Comparison of ENCODE assay signal across 18 cellular contexts in genomic region chr6:47075741-47076421, GRCh38. TPM values are rescaled to one million over a fixed set of nuclear protein-coding genes. Genes with fewer than 3 reads are reported as not detected.
DNase-seq lines count a peak whose midpoint lies in the region; ATAC-seq and TF ChIP-seq lines count a peak whose summit lies in the region.
"Had no signal": no experiment of that assay in that cellular context is flagged by ENCODE, and none has a peak within 500 bp of the region (broad histone marks: within the 10 kb centered on the region; RNA-seq: fewer than 3 reads in every experiment).

No MANE protein-coding gene starts in this region.

- no peaks in the 10 kb centered on the region for H3K9me3 ChIP-seq in skeletal muscle tissue (ENCODE audit: control insufficient read depth in 3 of 3, low read length in 3 of 3)

- H3K9ac ChIP-seq in skeletal muscle tissue (ENCODE audit: low read depth in 1 of 3, low read length in 3 of 3): no peak overlapping the region

- TF ChIP-seq CTCF in chondrocyte (IDR thresholded peaks at IDR 0.05): no peak

- DNase-seq in HPDE6-E6E7 (ENCODE audit: extremely low spot score): peak; percentile 46
- no peak for DNase-seq in chondrocyte (ENCODE audit: low spot score)
- peak; percentile 75 for DNase-seq in islet precursor cell
- DNase-seq in T-helper 9 cell: no peak
- DNase-seq in activated naive CD4-positive, alpha-beta T cell treated with Interleukin-2 at 50 U/mL for 16 hours: no peak
- DNase-seq in stimulated activated CD4-positive, alpha-beta T cell treated with anti-CD3 and anti-CD28 coated beads, Interleukin-4, amount 100 ng/mL, for 1 hour: no peak
- DNase-seq: activated CD4-positive, alpha-beta T cell treated with anti-CD3 and anti-CD28 coated beads, Interleukin-2, amount 10 ng/mL, durations not matched to agents 7 days and 5 days; activated T-cell treated with anti-CD3 and anti-CD28 coated beads, Interleukin-2, amount 50 U/mL, for 4 hours; GF-D8; NCI-H1417; NCI-H446 treated with DMSO at 0.1 percent for 48 hours; retina; stimulated activated naive CD8-positive, alpha-beta T cell treated with anti-CD3 and anti-CD28 coated beads, Interleukin-15, Interleukin-2, amounts not matched to agents 100 U/mL and 50 U/mL, for 24 hours had no signal

- peak overlapping the region; percentile 9 for H3K27ac Mint-ChIP-seq in chondrocyte (ENCODE audit: unreplicated experiment)
- H3K27ac Mint-ChIP-seq: activated CD4-positive, alpha-beta T cell treated with anti-CD3 and anti-CD28 coated beads, Interleukin-2, amount 10 ng/mL, durations not matched to agents 7 days and 5 days; GM23338 had no signal

- H3K4me1 ChIP-seq in skeletal muscle tissue (ENCODE audit: control insufficient read depth in 3 of 3, insufficient read depth in 3 of 3, low read length in 3 of 3): peaks cover 0 to 3% (median 0%) of the 10 kb centered on the region in 3 donors

- H3K36me3 ChIP-seq in skeletal muscle tissue (ENCODE audit: control insufficient read depth in 3 of 3, insufficient read depth in 3 of 3, low read length in 3 of 3): no peaks in the 10 kb centered on the region

- H3K36me3 Mint-ChIP-seq in chondrocyte (ENCODE audit: low read depth): no peaks in the 10 kb centered on the region

- H3K27me3 Mint-ChIP-seq in chondrocyte (ENCODE audit: low read depth): peaks cover 5% of the 10 kb centered on the region

- H3K4me3 ChIP-seq in skeletal muscle tissue (ENCODE audit: low read length in 3 of 3): no peak overlapping the region
- H3K4me3 ChIP-seq: GM23338 had no signal

- no peaks in the 10 kb centered on the region for H3K9me3 Mint-ChIP-seq in chondrocyte (ENCODE audit: low read depth)
- H3K9me3 Mint-ChIP-seq: activated CD4-positive, alpha-beta T cell treated with anti-CD3 and anti-CD28 coated beads, Interleukin-2, amount 10 ng/mL, durations not matched to agents 7 days and 5 days; activated T-cell treated with anti-CD3 and anti-CD28 coated beads, Interleukin-2, amount 50 U/mL, for 4 hours; GM23338 had no signal

- H3K27me3 ChIP-seq in skeletal muscle tissue (ENCODE audit: control insufficient read depth in 3 of 3, insufficient read depth in 3 of 3, low read length in 3 of 3): no peaks in the 10 kb centered on the region

- peaks cover 21% of the 10 kb centered on the region for H3K4me1 Mint-ChIP-seq in chondrocyte (ENCODE audit: low read depth)
- H3K4me1 Mint-ChIP-seq: activated CD4-positive, alpha-beta T cell treated with anti-CD3 and anti-CD28 coated beads, Interleukin-2, amount 10 ng/mL, durations not matched to agents 7 days and 5 days had no signal

- no peak for ATAC-seq in HG03460 (IDR thresholded peaks at IDR 0.05; ENCODE audit: unreplicated experiment)
- ATAC-seq: activated T-cell treated with anti-CD3 and anti-CD28 coated beads, Interleukin-2, amount 50 U/mL, for 4 hours; GM23338; stimulated activated naive CD8-positive, alpha-beta T cell treated with anti-CD3 and anti-CD28 coated beads, Interleukin-15, Interleukin-2, amounts not matched to agents 100 U/mL and 50 U/mL, for 24 hours had no signal

- peak overlapping the region; percentile 38 for H3K27ac ChIP-seq in skeletal muscle tissue (ENCODE audit: low read depth, low read length)

- no peak overlapping the region for H3K4me3 Mint-ChIP-seq in chondrocyte (ENCODE audit: unreplicated experiment)
- H3K4me3 Mint-ChIP-seq: activated CD4-positive, alpha-beta T cell treated with anti-CD3 and anti-CD28 coated beads, Interleukin-2, amount 10 ng/mL, durations not matched to agents 7 days and 5 days; activated T-cell treated with anti-CD3 and anti-CD28 coated beads, Interleukin-2, amount 50 U/mL, for 4 hours; GM23338 had no signal

RNA-seq across cellular contexts. Expression of gene ADGRF1, which starts 33.7 kb away (rescaled TPM):
- total RNA-seq in chondrocyte: not detected in 3 replicates
- not detected for total RNA-seq in skeletal muscle tissue
- total RNA-seq: activated CD4-positive, alpha-beta T cell treated with anti-CD3 and anti-CD28 coated beads, Interleukin-2, amount 10 ng/mL, durations not matched to agents 7 days and 5 days; dermis microvascular lymphatic vessel endothelial cell; GM23338; T-helper 1 cell treated with Interleukin-12 subunit alpha and Interleukin-12 subunit beta and Interleukin-4 antibody, amounts not matched to agents 30 ng/mL and 1 ng/mL, for 36 hours had no signal

Comparison
In these comparisons a context has a peak if more than half of its experiments do, and no peak if none do; other contexts are left out.
1. DNase-seq: peak in HPDE6-E6E7 (single experiment) and islet precursor cell (single experiment); none in chondrocyte (single experiment), T-helper 9 cell (single experiment), activated naive CD4-positive, alpha-beta T cell treated with Interleukin-2 at 50 U/mL for 16 hours (single experiment) and stimulated activated CD4-positive, alpha-beta T cell treated with anti-CD3 and anti-CD28 coated beads, Interleukin-4, amount 100 ng/mL, for 1 hour (single experiment).